Comparison of ENCODE assay signal across 15 cellular contexts in genomic region chr20:39823239-39823638, GRCh38.
A peak's percentile ranks its signal among the peaks of the same experiment; 100 is the strongest.
DNase-seq lines count a peak whose midpoint lies in the region; TF ChIP-seq lines count a peak whose summit lies in the region.
"Had no signal": no experiment of that assay in that cellular context is flagged by ENCODE, and none has a peak within 500 bp of the region (broad histone marks: within the 10 kb centered on the region; RNA-seq: fewer than 3 reads in every experiment).

No MANE protein-coding gene starts in this region.

- H3K4me3 ChIP-seq in choroid plexus epithelial cell (ENCODE audit: low read depth, low read length), result no peak overlapping the region
- H3K4me3 ChIP-seq: tibial nerve had no signal

- no peak overlapping the region for H3K4me3 Mint-ChIP-seq in nephron

- no peaks in the 10 kb centered on the region for H3K36me3 Mint-ChIP-seq in nephron (ENCODE audit: low read depth)

- H3K4me1 Mint-ChIP-seq in nephron, result peaks cover 17% of the 10 kb centered on the region

- peak overlapping the region; percentile 16 to 43 (median 34) for H3K27ac Mint-ChIP-seq in nephron

- peaks cover 4% of the 10 kb centered on the region for H3K27me3 Mint-ChIP-seq in nephron (ENCODE audit: low read depth)

- peak; percentile 14 for DNase-seq in AG09319 (ENCODE audit: extremely low read depth, low read depth)
- DNase-seq in LHCN-M2 (ENCODE audit: low read depth), result peak; percentile 93
- peak; percentile 96 for DNase-seq in choroid plexus epithelial cell (ENCODE audit: low read depth)
- no peak for DNase-seq in GM19238 (ENCODE audit: insufficient read length, low spot score)
- no peak for DNase-seq in GM20000 (ENCODE audit: low spot score)
- DNase-seq in central memory CD4-positive, alpha-beta T cell, result no peak
- no peak for DNase-seq in cerebellar cortex (ENCODE audit: low spot score)
- DNase-seq: BE2C, cerebellar nuclear complex, KG1, mesendoderm, NCI-H1694, NCI-H524 had no signal

- TF ChIP-seq CTCF in AG09319 (IDR thresholded peaks at IDR 0.05; ENCODE audit: low read depth, low read length), result no peak
- TF ChIP-seq CTCF in choroid plexus epithelial cell (conservative IDR thresholded peaks at IDR 0.05; ENCODE audit: low read depth, low read length), result no peak
- TF ChIP-seq CTCF in nephron (IDR thresholded peaks at IDR 0.05; ENCODE audit: unreplicated experiment in 3 of 3), result no peak
- no peak for TF ChIP-seq CTCF in GM20000 (IDR thresholded peaks at IDR 0.05; ENCODE audit: extremely low read depth, missing control alignments)

- no peaks in the 10 kb centered on the region for H3K9me3 Mint-ChIP-seq in nephron

Comparison
In these comparisons a context has a peak if more than half of its experiments do, and no peak if none do; other contexts are left out.
1. DNase-seq: peak in AG09319 (single experiment), LHCN-M2 (single experiment) and choroid plexus epithelial cell (single experiment); none in GM19238 (single experiment), GM20000 (single experiment), central memory CD4-positive, alpha-beta T cell (single experiment) and cerebellar cortex (single experiment).